Comparison of ENCODE assay signal across 1 cellular context in genomic region chr4:2368779-2369437, GRCh38.
TF ChIP-seq lines count a peak whose summit lies in the region.

No MANE protein-coding gene starts in this region.

TF ChIP-seq in K562, 482 proteins besides CTCF, POLR2A, EP300 and RAD21 (continued from another document and continues in another):
- TF ChIP-seq HMGXB4 (CRISPR knock-in tag; IDR thresholded peaks at IDR 0.05) (no peak), FOXA1 (IDR thresholded peaks at IDR 0.05; ENCODE audit: borderline replicate concordance) (no peak), CBX3 (IDR thresholded peaks at IDR 0.05; ENCODE audit: borderline replicate concordance in 1 of 2, low read length in 2 of 2) (peak in 1 of 2 experiments; percentile 75; a peak in 1 of 3 replicates), TRIM28 (IDR thresholded peaks at IDR 0.05) (peak; percentile 84), ZBTB9 (CRISPR knock-in tag; IDR thresholded peaks at IDR 0.05) (no peak), ZNF740 (CRISPR knock-in tag; IDR thresholded peaks at IDR 0.05) (no peak), ZNF740 (tag; IDR thresholded peaks at IDR 0.05) (no peak), ZNF212 (CRISPR knock-in tag; IDR thresholded peaks at IDR 0.05) (no peak), ZNF316 (IDR thresholded peaks at IDR 0.05) (no peak), NEUROD1 (IDR thresholded peaks at IDR 0.05; ENCODE audit: borderline replicate concordance, low read depth, low read length, partially characterized antibody) (no peak), TBL1XR1 (IDR thresholded peaks at IDR 0.05; ENCODE audit: low read length in 2 of 2) (no peak), FIP1L1 (IDR thresholded peaks at IDR 0.05; ENCODE audit: low read depth, low read length, poor library complexity, severe bottlenecking) (no peak), BMI1 (IDR thresholded peaks at IDR 0.05; ENCODE audit: low read length) (no peak), CREBBP (IDR thresholded peaks at IDR 0.05; ENCODE audit: low read depth, low read length) (no peak), E2F8 (IDR thresholded peaks at IDR 0.05; ENCODE audit: low read depth, partially characterized antibody) (no peak), MYBL2 (IDR thresholded peaks at IDR 0.05; ENCODE audit: low read depth) (no peak), MYBL2 (CRISPR knock-in tag; IDR thresholded peaks at IDR 0.05; ENCODE audit: borderline replicate concordance) (no peak), HLTF (IDR thresholded peaks at IDR 0.05) (0 out of 2 replicates have a peak, but pooled peaks have one; percentile 38), CBX1 (IDR thresholded peaks at IDR 0.05; ENCODE audit: low read depth) (peak; percentile 90), RBBP5 (IDR thresholded peaks at IDR 0.05; ENCODE audit: borderline replicate concordance, insufficient read depth, low read length, poor library complexity, severe bottlenecking) (no peak), CBX5 (IDR thresholded peaks at IDR 0.05; ENCODE audit: borderline replicate concordance, low read depth) (peak; percentile 62; the same call in 1 of the 2 replicates), SMARCA5 (IDR thresholded peaks at IDR 0.05) (0 out of 2 replicates have a peak, but pooled peaks have one; percentile 40), YY1 (IDR thresholded peaks at IDR 0.05; ENCODE audit: borderline replicate concordance in 1 of 3, control insufficient read depth in 1 of 3, extremely low read depth in 1 of 3, insufficient read depth in 3 of 3, insufficient read length in 1 of 3, insufficient replicate concordance in 2 of 3, low read depth in 1 of 3, low read length in 2 of 3) (no peak), PURB (CRISPR knock-in tag; IDR thresholded peaks at IDR 0.05; ENCODE audit: low read depth) (no peak), GTF2F1 (IDR thresholded peaks at IDR 0.05; ENCODE audit: low read depth, low read length) (no peak), PRMT5 (CRISPR knock-in tag; IDR thresholded peaks at IDR 0.05) (no peak), RBFOX2 (IDR thresholded peaks at IDR 0.05; ENCODE audit: low read depth, low read length) (no peak), ARID2 (IDR thresholded peaks at IDR 0.05) (no peak), MXI1 (IDR thresholded peaks at IDR 0.05; ENCODE audit: low read depth, low read length) (no peak), IFI16 (CRISPR knock-in tag; IDR thresholded peaks at IDR 0.05) (no peak), CUX1 (CRISPR knock-in tag; IDR thresholded peaks at IDR 0.05) (no peak), NFATC3 (IDR thresholded peaks at IDR 0.05) (no peak), RBM25 (IDR thresholded peaks at IDR 0.05; ENCODE audit: low read depth, low read length, severe bottlenecking) (peak; percentile 83), ZNF75A (CRISPR knock-in tag; IDR thresholded peaks at IDR 0.05) (no peak), NFYB (IDR thresholded peaks at IDR 0.05; ENCODE audit: extremely low read depth, insufficient read length) (no peak), ZNF184 (CRISPR knock-in tag; IDR thresholded peaks at IDR 0.05) (peak; percentile 98), STAT5A (IDR thresholded peaks at IDR 0.05; ENCODE audit: borderline replicate concordance, low read length) (no peak), ZNF584 (CRISPR knock-in tag; IDR thresholded peaks at IDR 0.05; ENCODE audit: low read depth) (no peak), RBM14 (IDR thresholded peaks at IDR 0.05; ENCODE audit: borderline replicate concordance, insufficient read depth, low read depth, low read length) (no peak), BRF1 (IDR thresholded peaks at IDR 0.05; ENCODE audit: borderline replicate concordance, extremely low read depth, insufficient read length) (no peak)
